In the genomic region with DNA sequence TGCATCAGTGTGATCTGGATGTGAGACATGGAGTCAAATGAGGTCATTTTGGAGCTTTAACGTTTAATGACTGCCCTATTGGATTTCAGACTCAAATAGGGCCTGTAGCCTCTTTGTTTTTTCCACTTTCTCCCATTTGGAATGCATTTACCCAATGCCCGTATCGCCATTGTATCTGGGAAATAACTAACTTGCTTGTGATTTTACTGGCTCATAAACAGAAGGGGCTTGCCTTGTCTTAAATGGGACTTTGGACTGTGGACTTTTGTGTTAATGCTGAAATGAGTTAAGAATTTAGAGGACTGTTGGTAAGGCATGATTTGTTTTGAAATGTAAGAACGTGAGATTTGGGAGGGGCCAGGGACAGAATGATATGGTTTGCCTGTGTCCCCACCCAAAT, we compare ENCODE assay signal across 7 cellular contexts.
"Had no signal": no experiment of that assay in that cellular context is flagged by ENCODE, and none has a peak within 500 bp of the region (broad histone marks: within the 10 kb centered on the region; RNA-seq: fewer than 3 reads in every experiment).

No MANE protein-coding gene starts in this region.

- H2AFZ ChIP-seq: GM23338 had no signal

- FAIRE-seq: H1, H54, HTR-8/SVneo had no signal

- DNase-seq: H9, HCEC 1CT, KBM-7 had no signal

- ATAC-seq: GM23338 had no signal

- H3K4me3 ChIP-seq: GM23338 had no signal

- H3K4me2 ChIP-seq: GM23338 had no signal
